ENCODE assay signal across 8 cellular contexts in the genomic region with DNA sequence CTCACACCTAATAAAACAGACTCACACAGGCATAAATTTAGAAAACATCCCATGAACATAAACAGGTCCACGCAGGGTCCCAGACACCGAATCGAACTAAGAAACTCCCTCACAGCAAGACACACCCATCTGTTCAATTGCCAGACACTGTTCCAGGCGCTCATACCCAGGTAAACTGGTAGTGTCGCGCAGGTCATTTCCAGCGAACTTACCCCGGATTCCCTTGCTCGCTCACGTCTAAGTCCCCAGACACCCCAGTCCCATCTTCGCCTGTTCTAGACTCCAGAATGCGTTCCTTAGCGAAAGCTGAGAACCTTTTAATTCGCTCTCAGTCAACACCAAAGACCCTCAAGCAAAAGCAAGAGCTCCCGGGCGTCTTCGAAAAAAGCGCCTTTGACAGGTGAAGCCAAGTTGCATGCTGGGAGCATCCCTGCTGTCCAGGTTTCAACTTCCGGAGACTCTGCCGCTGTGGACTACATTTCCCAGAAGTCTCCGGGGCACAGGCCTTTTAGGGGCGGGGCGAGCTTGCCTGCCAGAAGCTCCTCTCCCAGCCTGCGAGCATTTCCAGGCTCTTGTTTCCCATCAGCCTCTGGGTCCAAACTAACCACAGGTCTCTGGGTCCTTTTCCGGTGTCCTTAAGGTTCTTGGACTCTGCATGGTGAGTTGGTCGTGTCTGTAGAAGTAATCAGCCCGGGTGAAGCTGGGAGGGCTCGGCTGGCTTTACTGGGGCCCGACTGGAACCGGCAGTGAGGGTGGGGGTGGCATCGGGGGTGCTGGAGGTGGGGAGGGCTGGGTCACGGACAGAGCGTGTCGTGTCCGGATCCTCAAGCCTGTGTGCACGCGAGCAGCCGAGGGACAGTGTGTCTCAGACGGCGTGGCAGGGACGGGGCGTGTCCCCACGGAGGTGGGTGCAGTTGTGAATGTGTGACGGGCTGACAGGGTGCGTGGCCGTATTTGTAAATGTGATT. TPM values are rescaled to one million over a fixed set of nuclear protein-coding genes. Genes with fewer than 3 reads are reported as not detected.
DNase-seq lines count a peak whose midpoint lies in the region; ATAC-seq and TF ChIP-seq lines count a peak whose summit lies in the region.

Gene ZNF283 (plus strand): TSS at position 535 of the 968 bp plus-strand sequence. CDS start 6,184 bp downstream, outside the sequence.

- TF ChIP-seq CTCF in HFF-Myc (IDR thresholded peaks at IDR 0.05; ENCODE audit: low read depth, low read length, missing control alignments) (no peak), right atrium auricular region (IDR thresholded peaks at IDR 0.05) (peak in 1 of 2 donors; percentile 18), progenitor cell of endocrine pancreas (IDR thresholded peaks at IDR 0.05; ENCODE audit: unreplicated experiment) (no peak), upper lobe of right lung (IDR thresholded peaks at IDR 0.05) (no peak)

- DNase-seq in ELF-1 (ENCODE audit: low read depth, low spot score) (peak; percentile 97), HFF-Myc (ENCODE audit: extremely low read depth, low read depth) (peak; percentile 86), NCI-H1436 treated with DMSO at 0.1 percent for 48 hours (lab: John Stamatoyannopoulos, UW) (peak; percentile 72), T-helper 1 cell (peak; percentile 54 to 80 (median 70)), anterior cingulate cortex (lab: John Stamatoyannopoulos, UW) (peak; percentile 41 to 95 (median 86)), right atrium auricular region (ENCODE audit: low spot score) (peak; percentile 88), progenitor cell of endocrine pancreas (ENCODE audit: low spot score, unreplicated experiment) (peak; percentile 87), upper lobe of right lung (peak; percentile 93)

- H3K27ac ChIP-seq in right atrium auricular region = peak within 1 kb of the TSS; percentile 79 to 86
- peak within 1 kb of the TSS; percentile 12 for H3K27ac ChIP-seq in upper lobe of right lung

- H3K27ac Mint-ChIP-seq in progenitor cell of endocrine pancreas = peak within 1 kb of the TSS; percentile 93

- intact Hi-C loops in upper lobe of right lung (cut with DNase I) = no loop called here

- peaks cover 20% of the 10 kb centered on the region for H3K36me3 Mint-ChIP-seq in progenitor cell of endocrine pancreas (ENCODE audit: insufficient read depth)

- peak; percentile 100 for ATAC-seq in upper lobe of right lung

- H3K9me3 ChIP-seq in right atrium auricular region = no peaks in the 10 kb centered on the region
- H3K9me3 ChIP-seq in upper lobe of right lung = no peaks in the 10 kb centered on the region

- H3K4me3 ChIP-seq in HFF-Myc (replicated peaks; ENCODE audit: low read depth, low read length) (peak within 1 kb of the TSS; percentile 62), right atrium auricular region (peak within 1 kb of the TSS; percentile 75 to 78), upper lobe of right lung (peak within 1 kb of the TSS; percentile 67)

- peaks cover 7% of the 10 kb centered on the region for H3K4me1 Mint-ChIP-seq in progenitor cell of endocrine pancreas (ENCODE audit: low read depth)

- peak within 1 kb of the TSS; percentile 96 for H3K4me3 Mint-ChIP-seq in progenitor cell of endocrine pancreas (ENCODE audit: low read depth)

- H3K27me3 Mint-ChIP-seq in progenitor cell of endocrine pancreas = peaks cover 18% of the 10 kb centered on the region

- H3K27me3 ChIP-seq in right atrium auricular region (peaks cover 0 to 3% of the 10 kb centered on the region in 2 donors), upper lobe of right lung (no peaks in the 10 kb centered on the region)

- H3K36me3 ChIP-seq in right atrium auricular region (peaks cover 28% of the 10 kb centered on the region), upper lobe of right lung (peaks cover 13% of the 10 kb centered on the region)

- H3K9me3 Mint-ChIP-seq in progenitor cell of endocrine pancreas (ENCODE audit: low read depth) = peaks cover 16% of the 10 kb centered on the region

- H3K4me1 ChIP-seq in right atrium auricular region = peaks cover 0 to 5% of the 10 kb centered on the region in 2 donors
- peaks cover 9% of the 10 kb centered on the region for H3K4me1 ChIP-seq in upper lobe of right lung

RNA-seq across cellular contexts. Expression of gene ZNF283, which starts in this region (rescaled TPM):
- total RNA-seq in right atrium auricular region (1 to 10 TPM; 4.5 to 6.5 TPM), progenitor cell of endocrine pancreas (14.6 and 17.3 TPM in 2 replicates), upper lobe of right lung (11.7 TPM)

Comparison
In these comparisons a context has a peak if more than half of its experiments do, and no peak if none do; other contexts are left out.
1. Peak in every context shown above with its lines: DNase-seq, ATAC-seq, H3K4me3 ChIP-seq and H3K27ac ChIP-seq.